In the genomic region with DNA sequence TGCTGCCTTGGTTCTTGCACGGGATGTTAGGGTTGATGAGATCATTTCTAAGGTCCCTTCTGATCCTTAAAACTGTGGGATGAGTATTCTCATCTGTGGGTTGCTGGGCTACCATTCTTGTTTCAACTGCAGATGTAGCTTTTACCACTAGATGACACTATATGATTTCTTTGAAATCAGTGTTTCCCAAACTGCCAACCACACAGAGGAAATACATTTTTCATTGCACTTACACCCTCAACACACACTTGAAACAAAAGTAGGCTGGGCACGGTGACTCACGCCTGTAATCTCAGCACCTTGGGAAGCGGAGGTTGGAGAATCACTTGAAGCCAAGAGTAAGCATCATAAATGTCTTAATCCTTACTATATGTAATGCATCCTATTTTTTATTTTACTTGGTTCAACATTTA, we compare ENCODE assay signal across 2 cellular contexts.
TF ChIP-seq lines count a peak whose summit lies in the region.

No MANE protein-coding gene starts in this region.

TF ChIP-seq in IMR-90, 13 proteins besides CTCF, POLR2A, EP300 and RAD21:
- peak; percentile 48 for TF ChIP-seq FOS (IDR thresholded peaks at IDR 0.05; ENCODE audit: low read depth, low read length)
- no peak for TF ChIP-seq MXI1 (IDR thresholded peaks at IDR 0.05; ENCODE audit: borderline replicate concordance, low read depth, low read length)
- TF ChIP-seq BHLHE40 (IDR thresholded peaks at IDR 0.05; ENCODE audit: low read depth, low read length), result peak; percentile 80
- TF ChIP-seq SMC3 (IDR thresholded peaks at IDR 0.05; ENCODE audit: low read depth, low read length), result peak; percentile 61
- no peak for TF ChIP-seq NFE2L2 (IDR thresholded peaks at IDR 0.05; ENCODE audit: low read depth, low read length)
- peak; percentile 38; the same call in 1 of the 2 replicates for TF ChIP-seq CEBPB (IDR thresholded peaks at IDR 0.05; ENCODE audit: low read depth, low read length)
- no peak for TF ChIP-seq RCOR1 (IDR thresholded peaks at IDR 0.05; ENCODE audit: insufficient replicate concordance, low read length)

TF ChIP-seq in H1, 55 proteins besides CTCF, POLR2A, EP300 and RAD21:
- no peak for TF ChIP-seq TAF7 (optimal IDR thresholded peaks at IDR 0.05; ENCODE audit: borderline replicate concordance, low read depth, low read length)
- TF ChIP-seq, protein P1, sequence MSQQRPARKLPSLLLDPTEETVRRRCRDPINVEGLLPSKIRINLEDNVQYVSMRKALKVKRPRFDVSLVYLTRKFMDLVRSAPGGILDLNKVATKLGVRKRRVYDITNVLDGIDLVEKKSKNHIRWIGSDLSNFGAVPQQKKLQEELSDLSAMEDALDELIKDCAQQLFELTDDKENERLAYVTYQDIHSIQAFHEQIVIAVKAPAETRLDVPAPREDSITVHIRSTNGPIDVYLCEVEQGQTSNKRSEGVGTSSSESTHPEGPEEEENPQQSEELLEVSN (IDR thresholded peaks at IDR 0.05), result no peak
- no peak for TF ChIP-seq BCL11A (IDR thresholded peaks at IDR 0.05; ENCODE audit: low read depth in 2 of 2, low read length in 2 of 2)
- TF ChIP-seq TEAD4 (IDR thresholded peaks at IDR 0.05; ENCODE audit: low read depth, low read length), result no peak
- TF ChIP-seq JUND (IDR thresholded peaks at IDR 0.05; ENCODE audit: low read length), result no peak
- TF ChIP-seq KDM1A (IDR thresholded peaks at IDR 0.05; ENCODE audit: borderline replicate concordance, low read length), result no peak
- no peak for TF ChIP-seq TCF12 (IDR thresholded peaks at IDR 0.05; ENCODE audit: low read depth, low read length)
- no peak for TF ChIP-seq HDAC2 (IDR thresholded peaks at IDR 0.05; ENCODE audit: borderline replicate concordance in 1 of 2, low read depth in 2 of 2, low read length in 2 of 2)
- TF ChIP-seq BACH1 (IDR thresholded peaks at IDR 0.05; ENCODE audit: low read length), result no peak
- no peak for TF ChIP-seq ASH2L (IDR thresholded peaks at IDR 0.05; ENCODE audit: low read length)
- TF ChIP-seq, protein P2, sequence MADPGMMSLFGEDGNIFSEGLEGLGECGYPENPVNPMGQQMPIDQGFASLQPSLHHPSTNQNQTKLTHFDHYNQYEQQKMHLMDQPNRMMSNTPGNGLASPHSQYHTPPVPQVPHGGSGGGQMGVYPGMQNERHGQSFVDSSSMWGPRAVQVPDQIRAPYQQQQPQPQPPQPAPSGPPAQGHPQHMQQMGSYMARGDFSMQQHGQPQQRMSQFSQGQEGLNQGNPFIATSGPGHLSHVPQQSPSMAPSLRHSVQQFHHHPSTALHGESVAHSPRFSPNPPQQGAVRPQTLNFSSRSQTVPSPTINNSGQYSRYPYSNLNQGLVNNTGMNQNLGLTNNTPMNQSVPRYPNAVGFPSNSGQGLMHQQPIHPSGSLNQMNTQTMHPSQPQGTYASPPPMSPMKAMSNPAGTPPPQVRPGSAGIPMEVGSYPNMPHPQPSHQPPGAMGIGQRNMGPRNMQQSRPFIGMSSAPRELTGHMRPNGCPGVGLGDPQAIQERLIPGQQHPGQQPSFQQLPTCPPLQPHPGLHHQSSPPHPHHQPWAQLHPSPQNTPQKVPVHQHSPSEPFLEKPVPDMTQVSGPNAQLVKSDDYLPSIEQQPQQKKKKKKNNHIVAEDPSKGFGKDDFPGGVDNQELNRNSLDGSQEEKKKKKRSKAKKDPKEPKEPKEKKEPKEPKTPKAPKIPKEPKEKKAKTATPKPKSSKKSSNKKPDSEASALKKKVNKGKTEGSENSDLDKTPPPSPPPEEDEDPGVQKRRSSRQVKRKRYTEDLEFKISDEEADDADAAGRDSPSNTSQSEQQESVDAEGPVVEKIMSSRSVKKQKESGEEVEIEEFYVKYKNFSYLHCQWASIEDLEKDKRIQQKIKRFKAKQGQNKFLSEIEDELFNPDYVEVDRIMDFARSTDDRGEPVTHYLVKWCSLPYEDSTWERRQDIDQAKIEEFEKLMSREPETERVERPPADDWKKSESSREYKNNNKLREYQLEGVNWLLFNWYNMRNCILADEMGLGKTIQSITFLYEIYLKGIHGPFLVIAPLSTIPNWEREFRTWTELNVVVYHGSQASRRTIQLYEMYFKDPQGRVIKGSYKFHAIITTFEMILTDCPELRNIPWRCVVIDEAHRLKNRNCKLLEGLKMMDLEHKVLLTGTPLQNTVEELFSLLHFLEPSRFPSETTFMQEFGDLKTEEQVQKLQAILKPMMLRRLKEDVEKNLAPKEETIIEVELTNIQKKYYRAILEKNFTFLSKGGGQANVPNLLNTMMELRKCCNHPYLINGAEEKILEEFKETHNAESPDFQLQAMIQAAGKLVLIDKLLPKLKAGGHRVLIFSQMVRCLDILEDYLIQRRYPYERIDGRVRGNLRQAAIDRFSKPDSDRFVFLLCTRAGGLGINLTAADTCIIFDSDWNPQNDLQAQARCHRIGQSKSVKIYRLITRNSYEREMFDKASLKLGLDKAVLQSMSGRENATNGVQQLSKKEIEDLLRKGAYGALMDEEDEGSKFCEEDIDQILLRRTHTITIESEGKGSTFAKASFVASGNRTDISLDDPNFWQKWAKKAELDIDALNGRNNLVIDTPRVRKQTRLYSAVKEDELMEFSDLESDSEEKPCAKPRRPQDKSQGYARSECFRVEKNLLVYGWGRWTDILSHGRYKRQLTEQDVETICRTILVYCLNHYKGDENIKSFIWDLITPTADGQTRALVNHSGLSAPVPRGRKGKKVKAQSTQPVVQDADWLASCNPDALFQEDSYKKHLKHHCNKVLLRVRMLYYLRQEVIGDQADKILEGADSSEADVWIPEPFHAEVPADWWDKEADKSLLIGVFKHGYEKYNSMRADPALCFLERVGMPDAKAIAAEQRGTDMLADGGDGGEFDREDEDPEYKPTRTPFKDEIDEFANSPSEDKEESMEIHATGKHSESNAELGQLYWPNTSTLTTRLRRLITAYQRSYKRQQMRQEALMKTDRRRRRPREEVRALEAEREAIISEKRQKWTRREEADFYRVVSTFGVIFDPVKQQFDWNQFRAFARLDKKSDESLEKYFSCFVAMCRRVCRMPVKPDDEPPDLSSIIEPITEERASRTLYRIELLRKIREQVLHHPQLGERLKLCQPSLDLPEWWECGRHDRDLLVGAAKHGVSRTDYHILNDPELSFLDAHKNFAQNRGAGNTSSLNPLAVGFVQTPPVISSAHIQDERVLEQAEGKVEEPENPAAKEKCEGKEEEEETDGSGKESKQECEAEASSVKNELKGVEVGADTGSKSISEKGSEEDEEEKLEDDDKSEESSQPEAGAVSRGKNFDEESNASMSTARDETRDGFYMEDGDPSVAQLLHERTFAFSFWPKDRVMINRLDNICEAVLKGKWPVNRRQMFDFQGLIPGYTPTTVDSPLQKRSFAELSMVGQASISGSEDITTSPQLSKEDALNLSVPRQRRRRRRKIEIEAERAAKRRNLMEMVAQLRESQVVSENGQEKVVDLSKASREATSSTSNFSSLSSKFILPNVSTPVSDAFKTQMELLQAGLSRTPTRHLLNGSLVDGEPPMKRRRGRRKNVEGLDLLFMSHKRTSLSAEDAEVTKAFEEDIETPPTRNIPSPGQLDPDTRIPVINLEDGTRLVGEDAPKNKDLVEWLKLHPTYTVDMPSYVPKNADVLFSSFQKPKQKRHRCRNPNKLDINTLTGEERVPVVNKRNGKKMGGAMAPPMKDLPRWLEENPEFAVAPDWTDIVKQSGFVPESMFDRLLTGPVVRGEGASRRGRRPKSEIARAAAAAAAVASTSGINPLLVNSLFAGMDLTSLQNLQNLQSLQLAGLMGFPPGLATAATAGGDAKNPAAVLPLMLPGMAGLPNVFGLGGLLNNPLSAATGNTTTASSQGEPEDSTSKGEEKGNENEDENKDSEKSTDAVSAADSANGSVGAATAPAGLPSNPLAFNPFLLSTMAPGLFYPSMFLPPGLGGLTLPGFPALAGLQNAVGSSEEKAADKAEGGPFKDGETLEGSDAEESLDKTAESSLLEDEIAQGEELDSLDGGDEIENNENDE (IDR thresholded peaks at IDR 0.05; ENCODE audit: insufficient replicate concordance, low read length), result no peak
